ENCODE assay signal across 32 cellular contexts in genomic region chr7:27215356-27215755, GRCh38. TPM values are rescaled to one million over a fixed set of nuclear protein-coding genes. Genes with fewer than 3 reads are reported as not detected.
"Had no signal": no experiment of that assay in that cellular context is flagged by ENCODE, and none has a peak within 500 bp of the region (broad histone marks: within the 10 kb centered on the region; RNA-seq: fewer than 3 reads in every experiment).

No MANE protein-coding gene starts in this region.

- H3K9me3 ChIP-seq: left ventricle myocardium inferior, neutrophil, psoas muscle, right lobe of liver, tibial nerve, uterus had no signal

- H3K4me2 ChIP-seq: neural progenitor cell, smooth muscle cell had no signal

- DNase-seq: hypothalamus; immature natural killer cell; left ventricle myocardium inferior; mesendoderm; naive B cell; natural killer cell; nephron progenitor cell; occipital lobe; psoas muscle; right lobe of liver; stimulated activated CD4-positive, alpha-beta T cell treated with anti-CD3 and anti-CD28 coated beads, Interleukin-1b, Interleukin-23, amount 100 ng/mL, for 48 hours; stimulated activated CD4-positive, alpha-beta T cell treated with anti-CD3 and anti-CD28 coated beads, Interleukin-2, amount 100 ng/mL, for 48 hours; stimulated activated CD4-positive, alpha-beta T cell treated with anti-CD3 and anti-CD28 coated beads, Interleukin-4, amount 100 ng/mL, for 4 hours; stimulated activated CD8-positive, alpha-beta memory T cell treated with anti-CD3 and anti-CD28 coated beads, Interleukin-4, amount 100 ng/mL, for 48 hours; stimulated activated naive CD4-positive, alpha-beta T cell treated with Interleukin-2 at 50 U/mL for 16 hours; stimulated activated naive CD8-positive, alpha-beta T cell treated with anti-CD3 and anti-CD28 coated beads, Interleukin-15, amount 100 ng/mL, for 72 hours; substantia nigra; uterus had no signal

- H3K27ac ChIP-seq: left ventricle myocardium inferior, neural progenitor cell, neutrophil, parathyroid adenoma, psoas muscle, right lobe of liver, tibial nerve, uterus had no signal

- H2AFZ ChIP-seq: neural progenitor cell, parathyroid adenoma had no signal

- ATAC-seq: natural killer cell; psoas muscle; right lobe of liver; stimulated activated memory B cell treated with anti-CD40 and anti-IgM and Interleukin-4, amounts not matched to agents 10 μg/mL and 1 μg/mL and 100 μg/mL, for 72 hours; stimulated activated naive CD8-positive, alpha-beta T cell treated with anti-CD3 and anti-CD28 coated beads, Interleukin-15, amount 100 ng/mL, for 72 hours had no signal

- H3K4me3 ChIP-seq: left ventricle myocardium inferior, lung, neural progenitor cell, psoas muscle, right lobe of liver, smooth muscle cell, tibial nerve, uterus had no signal

- H3K4me1 ChIP-seq: parathyroid adenoma had no signal

- H3K9ac ChIP-seq: neural progenitor cell, parathyroid adenoma had no signal

- H3K79me2 ChIP-seq: parathyroid adenoma had no signal

- H3K36me3 ChIP-seq: left ventricle myocardium inferior, neural progenitor cell, neutrophil, right lobe of liver, tibial nerve, uterus had no signal

RNA-seq across cellular contexts. Expression of gene HOXA13, which starts 15.5 kb away (rescaled TPM):
- total RNA-seq: kidney epithelial cell, left ventricle myocardium inferior, lung, natural killer cell, occipital lobe, osteocyte, right lobe of liver, temporal lobe had no signal
- polyA plus RNA-seq: immature natural killer cell, lung had no signal

RNA-seq across cellular contexts. Expression of gene EVX1, which starts 27.2 kb away (rescaled TPM):
- total RNA-seq: kidney epithelial cell, left ventricle myocardium inferior, lower leg skin, lung, mononuclear cell, natural killer cell, occipital lobe, osteocyte, posterior vena cava, psoas muscle, right lobe of liver, skeletal muscle tissue, temporal lobe, tibial nerve had no signal
- polyA plus RNA-seq: immature natural killer cell, lung, psoas muscle had no signal

RNA-seq across cellular contexts. Expression of gene HOXA11, which starts 30.3 kb away (rescaled TPM):
- total RNA-seq: left ventricle myocardium inferior, lung, mononuclear cell, natural killer cell, occipital lobe, osteocyte, right lobe of liver, temporal lobe had no signal
- polyA plus RNA-seq: immature natural killer cell, lung had no signal

RNA-seq across cellular contexts. Expression of gene HOXA10, which starts 41.2 kb away (rescaled TPM):
- total RNA-seq: left ventricle myocardium inferior, occipital lobe, osteocyte, right lobe of liver, temporal lobe had no signal

RNA-seq across cellular contexts. Expression of gene HOXA9, which starts 50.0 kb away (rescaled TPM):
- total RNA-seq: left ventricle myocardium inferior, occipital lobe, osteocyte had no signal
